15 cellular contexts compared by ENCODE assay signal in the genomic region with DNA sequence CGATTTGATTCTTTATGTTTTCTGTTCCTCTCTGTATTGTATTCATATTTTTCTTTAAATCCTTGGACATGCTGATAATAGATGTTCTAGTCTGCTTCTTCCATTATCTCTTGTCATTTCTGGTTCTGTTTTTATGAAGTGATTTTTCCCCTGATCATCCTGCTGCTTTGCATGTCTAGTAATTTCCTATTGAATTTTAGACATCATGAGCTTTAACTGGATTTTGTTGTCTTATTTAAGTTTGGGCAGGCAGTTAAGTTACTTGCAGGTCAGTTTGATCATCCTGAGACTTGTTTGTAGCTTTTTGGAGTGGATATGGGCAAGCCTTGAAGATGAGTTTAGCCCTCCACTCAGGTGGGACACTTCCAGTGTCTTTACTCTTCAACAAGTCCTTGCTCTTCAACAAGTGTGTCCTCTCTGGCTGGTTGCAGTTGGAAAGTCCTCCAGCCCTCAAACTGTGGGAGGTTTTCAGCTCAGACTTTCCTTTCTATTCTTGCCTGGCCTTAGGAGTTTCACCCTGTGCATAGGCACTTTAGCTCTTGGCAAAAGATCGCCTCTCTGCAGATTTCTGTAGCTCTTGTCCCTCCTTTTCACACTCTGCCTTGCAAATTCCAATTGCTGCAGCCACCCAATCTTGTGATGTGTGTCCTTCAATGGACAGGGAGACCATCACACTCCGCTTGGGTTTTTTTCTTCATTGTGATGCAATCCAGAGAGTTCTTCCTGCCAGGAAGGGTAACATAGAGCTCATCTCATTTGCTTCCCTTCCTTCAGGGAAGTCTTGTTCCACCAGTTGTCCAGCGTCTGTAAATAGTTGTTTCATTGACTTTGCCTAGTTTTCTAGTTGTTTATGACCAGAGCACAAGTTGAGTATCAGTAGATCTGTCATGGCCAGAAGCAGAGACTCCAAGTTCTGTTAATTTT.
"Had no signal": no experiment of that assay in that cellular context is flagged by ENCODE, and none has a peak within 500 bp of the region (broad histone marks: within the 10 kb centered on the region; RNA-seq: fewer than 3 reads in every experiment).

No MANE protein-coding gene starts in this region.

- H3K27ac Mint-ChIP-seq: activated CD4-positive, alpha-beta T cell treated with anti-CD3 and anti-CD28 coated beads, Interleukin-2, amount 10 ng/mL, durations not matched to agents 24 days and 14 days; memory B cell; natural killer cell had no signal

- H3K27ac ChIP-seq: dorsolateral prefrontal cortex, transverse colon had no signal

- H3K4me1 Mint-ChIP-seq: activated CD4-positive, alpha-beta T cell treated with anti-CD3 and anti-CD28 coated beads, Interleukin-2, amount 10 ng/mL, durations not matched to agents 24 days and 14 days had no signal

- FAIRE-seq: keratinocyte had no signal

- DNase-seq: activated CD4-positive, alpha-beta T cell treated with anti-CD3 and anti-CD28 coated beads, Interleukin-2, amount 10 ng/mL, durations not matched to agents 24 days and 14 days; activated CD4-positive, CD25-positive, alpha-beta regulatory T cell; activated naive CD4-positive, alpha-beta T cell treated with anti-CD3 and anti-CD28 coated beads, Interleukin-2, amount 50 U/mL, for 16 hours; hippocampal formation; left ventricle myocardium superior; natural killer cell; stimulated activated CD4-positive, alpha-beta T cell treated with anti-CD3 and anti-CD28 coated beads, Interleukin-4, amount 100 ng/mL, for 24 hours; stimulated activated naive CD4-positive, alpha-beta T cell; substantia nigra; SW 1271; transverse colon had no signal

- H3K4me3 Mint-ChIP-seq: activated CD4-positive, alpha-beta T cell treated with anti-CD3 and anti-CD28 coated beads, Interleukin-2, amount 10 ng/mL, durations not matched to agents 24 days and 14 days; memory B cell; natural killer cell had no signal

- H3K36me3 ChIP-seq: transverse colon had no signal

- H3K4me3 ChIP-seq: dorsolateral prefrontal cortex, transverse colon had no signal

- H3K27me3 Mint-ChIP-seq: activated CD4-positive, alpha-beta T cell treated with anti-CD3 and anti-CD28 coated beads, Interleukin-2, amount 10 ng/mL, durations not matched to agents 24 days and 14 days; memory B cell had no signal

- H3K27me3 ChIP-seq: dorsolateral prefrontal cortex, transverse colon had no signal

- ATAC-seq: esophagus mucosa, left ventricle myocardium superior, natural killer cell had no signal
